In genomic region chr9:84669293-84670105, GRCh38 we compare ENCODE assay signal across 8 cellular contexts. TPM values are rescaled to one million over a fixed set of nuclear protein-coding genes. Genes with fewer than 3 reads are reported as not detected.
A peak's percentile ranks its signal among the peaks of the same experiment; 100 is the strongest.
DNase-seq lines count a peak whose midpoint lies in the region; ATAC-seq and TF ChIP-seq lines count a peak whose summit lies in the region.

Gene NTRK2 (plus strand): TSS chr9:84669729. CDS start chr9:84670749, 1,020 bp downstream.

- ATAC-seq in HG02852 (IDR thresholded peaks at IDR 0.05; ENCODE audit: unreplicated experiment) (peak; percentile 39), HG03095 (IDR thresholded peaks at IDR 0.05; ENCODE audit: unreplicated experiment) (no peak)

- TF ChIP-seq RAD21 in neural cell (conservative IDR thresholded peaks at IDR 0.05), result no peak

- peak within 1 kb of the TSS; percentile 85 for H3K27ac ChIP-seq in neural cell (ENCODE audit: low read length)

- no peaks in the 10 kb centered on the region for H3K79me2 ChIP-seq in neural cell (replicated peaks; ENCODE audit: insufficient read depth, low read length)

- TF ChIP-seq CTCF in neural cell (IDR thresholded peaks at IDR 0.05; ENCODE audit: poor library complexity, severe bottlenecking), result peak; percentile 78

- H3K4me2 ChIP-seq in neural cell (ENCODE audit: low read length), result peak within 1 kb of the TSS; percentile 68

- no peaks in the 10 kb centered on the region for H4K20me1 ChIP-seq in neural cell (ENCODE audit: insufficient read depth)

- H3F3A ChIP-seq in neural cell (ENCODE audit: insufficient read depth, low read length, poor library complexity, severe bottlenecking), result no peaks in the 10 kb centered on the region

- H3K9me2 ChIP-seq in neural cell (ENCODE audit: insufficient read depth, low read length), result no peaks in the 10 kb centered on the region

- peak within 1 kb of the TSS; percentile 85 for H3K4me3 ChIP-seq in neural cell (ENCODE audit: low read length)

- H3K9ac ChIP-seq in neural cell (ENCODE audit: low read length), result peak within 1 kb of the TSS; percentile 88

- no peaks in the 10 kb centered on the region for H3K36me3 ChIP-seq in neural cell (ENCODE audit: insufficient read depth, low read length)

- H2AFZ ChIP-seq in neural cell (ENCODE audit: low read depth, low read length), result peak within 1 kb of the TSS; percentile 94

- DNase-seq in EL (peak; percentile 31), germinal center (ENCODE audit: low spot score) (peak; percentile 21), DMS79 treated with DMSO at 0.1 percent for 48 hours (lab: John Stamatoyannopoulos, UW) (no peak), NCI-H187 treated with DMSO at 0.1 percent for 48 hours (lab: John Stamatoyannopoulos, UW) (no peak)
- peak; percentile 33 to 43 for DNase-seq in activated T-cell treated with anti-CD3 and anti-CD28 coated beads, Interleukin-2, amount 50 U/mL, for 48 hours

- peaks cover 24% of the 10 kb centered on the region for H3K27me3 ChIP-seq in neural cell (ENCODE audit: insufficient read depth, low read depth, low read length)

- H3K9me3 ChIP-seq in neural cell (ENCODE audit: low read length), result no peaks in the 10 kb centered on the region

- TF ChIP-seq EP300 in neural cell (conservative IDR thresholded peaks at IDR 0.05; ENCODE audit: poor library complexity, severe bottlenecking), result peak; percentile 8

TF ChIP-seq in neural cell, 6 proteins besides CTCF, POLR2A, EP300 and RAD21:
- peak; percentile 69 for TF ChIP-seq MXI1 (conservative IDR thresholded peaks at IDR 0.05; ENCODE audit: poor library complexity, severe bottlenecking)
- peak; percentile 26 for TF ChIP-seq TAF1 (IDR thresholded peaks at IDR 0.05; ENCODE audit: low read depth)
- no peak for TF ChIP-seq REST (IDR thresholded peaks at IDR 0.05; ENCODE audit: borderline replicate concordance)
- TF ChIP-seq SMC3 (conservative IDR thresholded peaks at IDR 0.05; ENCODE audit: poor library complexity), result peak; percentile 51
- peak; percentile 75 for TF ChIP-seq POLR2AphosphoS5 (IDR thresholded peaks at IDR 0.05)
- no peak for TF ChIP-seq EZH2 (IDR thresholded peaks at IDR 0.05; ENCODE audit: borderline replicate concordance, insufficient read depth, low read length, poor library complexity, severe bottlenecking)

RNA-seq across cellular contexts. Expression of gene NTRK2, which starts in this region (rescaled TPM):
- polyA plus RNA-seq in neural cell, result 14.2 and 15.3 TPM in 2 replicates
- polyA minus RNA-seq in neural cell, result 72.8 and 77.2 TPM in 2 replicates

Comparison
In these comparisons a context has a peak if more than half of its experiments do, and no peak if none do; other contexts are left out.
1. DNase-seq: peak in EL (single experiment), activated T-cell treated with anti-CD3 and anti-CD28 coated beads, Interleukin-2, amount 50 U/mL, for 48 hours (2 of 2) and germinal center (single experiment); none in DMS79 treated with DMSO at 0.1 percent for 48 hours (single experiment) and NCI-H187 treated with DMSO at 0.1 percent for 48 hours (single experiment).